Comparison of ENCODE assay signal across 9 cellular contexts in genomic region chr1:201385299-201385891, GRCh38. TPM values are rescaled to one million over a fixed set of nuclear protein-coding genes. Genes with fewer than 3 reads are reported as not detected.
A peak's percentile ranks its signal among the peaks of the same experiment; 100 is the strongest.
DNase-seq lines count a peak whose midpoint lies in the region; ATAC-seq and TF ChIP-seq lines count a peak whose summit lies in the region.
"Had no signal": no experiment of that assay in that cellular context is flagged by ENCODE, and none has a peak within 500 bp of the region (broad histone marks: within the 10 kb centered on the region; RNA-seq: fewer than 3 reads in every experiment).

No MANE protein-coding gene starts in this region.

- H3K4me3 Mint-ChIP-seq in progenitor cell of endocrine pancreas (ENCODE audit: low read depth) = no peak overlapping the region

- peak; percentile 82 for ATAC-seq in HG02798 (IDR thresholded peaks at IDR 0.05; ENCODE audit: poor library complexity, unreplicated experiment)

- no peaks in the 10 kb centered on the region for H3K9me3 Mint-ChIP-seq in progenitor cell of endocrine pancreas (ENCODE audit: low read depth)

- no peak overlapping the region for H3K4me3 ChIP-seq in fibroblast of villous mesenchyme (ENCODE audit: low read depth, low read length)

- no peak overlapping the region for H3K27ac Mint-ChIP-seq in progenitor cell of endocrine pancreas

- peaks cover 3% of the 10 kb centered on the region for H3K4me1 Mint-ChIP-seq in progenitor cell of endocrine pancreas (ENCODE audit: low read depth)

- DNase-seq in activated effector memory CD4-positive, alpha-beta T cell treated with anti-CD3 and anti-CD28 coated beads, Interleukin-2, amount 50 U/mL, for 16 hours = peak; percentile 72
- no peak for DNase-seq in activated effector memory CD4-positive, alpha-beta T cell treated with Interleukin-2 at 50 U/mL for 16 hours
- DNase-seq in NCI-H345 (lab: John Stamatoyannopoulos, UW) = peak; percentile 81
- DNase-seq in activated CD8-positive, alpha-beta memory T cell treated with anti-CD3 and anti-CD28 coated beads, Interleukin-2, amount 50 U/mL, for 4 hours = peak; percentile 34
- DNase-seq in fibroblast of villous mesenchyme (ENCODE audit: low read depth) = peak; percentile 14
- DNase-seq in progenitor cell of endocrine pancreas (ENCODE audit: low spot score, unreplicated experiment) = peak; percentile 71
- no peak for DNase-seq in DMS79 (lab: John Stamatoyannopoulos, UW)

- peaks cover 15% of the 10 kb centered on the region for H3K36me3 Mint-ChIP-seq in progenitor cell of endocrine pancreas (ENCODE audit: insufficient read depth)

- H3K27me3 Mint-ChIP-seq in progenitor cell of endocrine pancreas = no peaks in the 10 kb centered on the region

- peak; percentile 88 for TF ChIP-seq CTCF in fibroblast of villous mesenchyme (IDR thresholded peaks at IDR 0.05; ENCODE audit: insufficient read depth, low read depth, low read length)
- TF ChIP-seq CTCF in progenitor cell of endocrine pancreas (IDR thresholded peaks at IDR 0.05; ENCODE audit: unreplicated experiment) = peak; percentile 91

RNA-seq across cellular contexts. Expression of gene TNNT2, which starts 7.9 kb away (rescaled TPM):
- 0.64 and 3.5 TPM in 2 replicates for total RNA-seq in fibroblast of villous mesenchyme
- total RNA-seq in progenitor cell of endocrine pancreas = 1.9 and 2.3 TPM in 2 replicates
- total RNA-seq: subcutaneous adipose tissue had no signal

RNA-seq across cellular contexts. Expression of gene LAD1, which starts 13.7 kb away (rescaled TPM):
- total RNA-seq in fibroblast of villous mesenchyme (not detected in 2 replicates), progenitor cell of endocrine pancreas (35.3 and 38.0 TPM in 2 replicates)

RNA-seq across cellular contexts. Expression of gene TNNI1, which starts 36.1 kb away (rescaled TPM):
- total RNA-seq in fibroblast of villous mesenchyme (under 0.01 TPM in 1 of 2 replicates, not detected in the other), progenitor cell of endocrine pancreas (not detected in 2 replicates)
- total RNA-seq: subcutaneous adipose tissue had no signal

Comparison
In these comparisons a context has a peak if more than half of its experiments do, and no peak if none do; other contexts are left out.
1. DNase-seq: peak in activated effector memory CD4-positive, alpha-beta T cell treated with anti-CD3 and anti-CD28 coated beads, Interleukin-2, amount 50 U/mL, for 16 hours (single experiment), NCI-H345 (single experiment), activated CD8-positive, alpha-beta memory T cell treated with anti-CD3 and anti-CD28 coated beads, Interleukin-2, amount 50 U/mL, for 4 hours (single experiment), fibroblast of villous mesenchyme (single experiment) and progenitor cell of endocrine pancreas (single experiment); none in activated effector memory CD4-positive, alpha-beta T cell treated with Interleukin-2 at 50 U/mL for 16 hours (single experiment) and DMS79 (single experiment).
2. RNA of gene LAD1, which starts 13.7 kb away (total RNA-seq): 35.3 to 38.0 TPM in progenitor cell of endocrine pancreas; not detected in fibroblast of villous mesenchyme; every median in the first group is over 10 times any median in the second.